Comparison of ENCODE assay signal across 26 cellular contexts in genomic region chr12:132508860-132509732, GRCh38.
"Had no signal": no experiment of that assay in that cellular context is flagged by ENCODE, and none has a peak within 500 bp of the region (broad histone marks: within the 10 kb centered on the region; RNA-seq: fewer than 3 reads in every experiment).

No MANE protein-coding gene starts in this region.

- H3K9me3 ChIP-seq: left lung, lower lobe of right lung, ovary, right atrium auricular region, right lobe of liver, tibial nerve, upper lobe of left lung had no signal

- DNase-seq: hypothalamus; immature natural killer cell; kidney; left colon; left lung; lower lobe of right lung; mammary epithelial cell; mesenchymal stem cell; naive B cell; natural killer cell; nephron progenitor cell; ovary; right lobe of liver; stimulated activated CD4-positive, alpha-beta T cell treated with anti-CD3 and anti-CD28 coated beads, Interleukin-1b, Interleukin-23, amount 100 ng/mL, for 48 hours; stimulated activated CD4-positive, alpha-beta T cell treated with anti-CD3 and anti-CD28 coated beads, Interleukin-2, amount 100 ng/mL, for 48 hours; stimulated activated CD4-positive, alpha-beta T cell treated with anti-CD3 and anti-CD28 coated beads, Interleukin-4, amount 100 ng/mL, for 4 hours; stimulated activated CD8-positive, alpha-beta memory T cell treated with anti-CD3 and anti-CD28 coated beads, Interleukin-4, amount 100 ng/mL, for 48 hours; stimulated activated naive CD4-positive, alpha-beta T cell treated with Interleukin-2 at 50 U/mL for 16 hours; stimulated activated naive CD8-positive, alpha-beta T cell treated with anti-CD3 and anti-CD28 coated beads, Interleukin-15, amount 100 ng/mL, for 72 hours had no signal

- ATAC-seq: left colon; left lung; natural killer cell; right lobe of liver; stimulated activated memory B cell treated with anti-CD40 and anti-IgM and Interleukin-4, amounts not matched to agents 10 μg/mL and 1 μg/mL and 100 μg/mL, for 72 hours; stimulated activated naive CD8-positive, alpha-beta T cell treated with anti-CD3 and anti-CD28 coated beads, Interleukin-15, amount 100 ng/mL, for 72 hours had no signal

- H3K36me3 ChIP-seq: neural progenitor cell, ovary had no signal

- H3K4me2 ChIP-seq: neural progenitor cell, smooth muscle cell had no signal

- H3K9ac ChIP-seq: neural progenitor cell had no signal

- H2AFZ ChIP-seq: neural progenitor cell had no signal

- H3K27ac ChIP-seq: left lung, lower lobe of right lung, neural progenitor cell, ovary, right lobe of liver, upper lobe of left lung had no signal

- H3K4me3 ChIP-seq: left lung, lower lobe of right lung, neural progenitor cell, ovary, right atrium auricular region, right lobe of liver, smooth muscle cell, tibial nerve, upper lobe of left lung had no signal

- FAIRE-seq: islet of Langerhans, kidney had no signal

- H3K27me3 ChIP-seq: left lung, neural progenitor cell, ovary, right atrium auricular region, right lobe of liver, tibial nerve, upper lobe of left lung had no signal
